ENCODE assay signal across 9 cellular contexts in genomic region chr4:2799971-2800690, GRCh38. TPM values are rescaled to one million over a fixed set of nuclear protein-coding genes. Genes with fewer than 3 reads are reported as not detected.
DNase-seq lines count a peak whose midpoint lies in the region; ATAC-seq and TF ChIP-seq lines count a peak whose summit lies in the region.
"Had no signal": no experiment of that assay in that cellular context is flagged by ENCODE, and none has a peak within 500 bp of the region (broad histone marks: within the 10 kb centered on the region; RNA-seq: fewer than 3 reads in every experiment).

No MANE protein-coding gene starts in this region.

- peaks cover 0 to 49% (median 0%) of the 10 kb centered on the region in 6 donors for H3K36me3 ChIP-seq in spleen

- no peak for TF ChIP-seq CTCF in spleen (IDR thresholded peaks at IDR 0.05 in 8 of 11, conservative IDR thresholded peaks at IDR 0.05 in 3 of 11)

- peak overlapping the region; percentile 79 to 98 (median 88) for H3K27ac ChIP-seq in spleen

- TF ChIP-seq POLR2A in spleen (IDR thresholded peaks at IDR 0.05) = no peak

- DNase-seq in HT-29 (ENCODE audit: low spot score) (peak; percentile 71), left ventricle myocardium superior (peak; percentile 72), spleen (peak; percentile 89)
- DNase-seq in activated T-cell treated with anti-CD3 and anti-CD28 coated beads, Interleukin-2, amount 50 U/mL, for 72 hours = no peak
- no peak for DNase-seq in activated CD8-positive, alpha-beta memory T cell treated with anti-CD3 and anti-CD28 coated beads, Interleukin-2, amount 50 U/mL, for 48 hours
- DNase-seq: Karpas-422 had no signal

- no peak overlapping the region for H3K27ac Mint-ChIP-seq in activated T-cell treated with anti-CD3 and anti-CD28 coated beads, Interleukin-2, amount 50 U/mL, for 72 hours

- no peak for ATAC-seq in activated T-cell treated with anti-CD3 and anti-CD28 coated beads, Interleukin-2, amount 50 U/mL, for 72 hours (replicated peaks in 1 of 2)
- ATAC-seq in left ventricle myocardium superior = peak; percentile 46
- no peak for ATAC-seq in HG03280 (IDR thresholded peaks at IDR 0.05; ENCODE audit: unreplicated experiment)
- ATAC-seq in GM18907 (IDR thresholded peaks at IDR 0.05; ENCODE audit: unreplicated experiment) = no peak
- no peak for ATAC-seq in GM18861 (IDR thresholded peaks at IDR 0.05; ENCODE audit: unreplicated experiment)

- H3K4me3 ChIP-seq in spleen = peak overlapping the region in 7 of 8 donors; percentile 24 to 67 (median 37)

- peak overlapping the region; percentile 60 to 92 for H3K4me3 Mint-ChIP-seq in activated T-cell treated with anti-CD3 and anti-CD28 coated beads, Interleukin-2, amount 50 U/mL, for 72 hours

- intact Hi-C loops in left ventricle myocardium superior (cut with micrococcal nuclease) = no loop called here
- intact Hi-C loops in spleen (cut with DNase I; ENCODE audit: low total_unique reads) = no loop called here

- WGBS in spleen, 5 donors = 44 to 67% (median 58%) methylated on average over 9 to 23 of the region's 23 CpGs

- H3K9me3 Mint-ChIP-seq in activated T-cell treated with anti-CD3 and anti-CD28 coated beads, Interleukin-2, amount 50 U/mL, for 72 hours = no peaks in the 10 kb centered on the region

- H3K27me3 ChIP-seq in spleen (replicated peaks in 1 of 7) = no peaks in the 10 kb centered on the region

- peaks cover 0 to 2% of the 10 kb centered on the region in 2 donors for H3K36me3 Mint-ChIP-seq in activated T-cell treated with anti-CD3 and anti-CD28 coated beads, Interleukin-2, amount 50 U/mL, for 72 hours (ENCODE audit: insufficient read depth in 2 of 2)

- peaks cover 76 to 100% (median 97%) of the 10 kb centered on the region in 6 donors for H3K4me1 ChIP-seq in spleen

- H3K27me3 Mint-ChIP-seq in activated T-cell treated with anti-CD3 and anti-CD28 coated beads, Interleukin-2, amount 50 U/mL, for 72 hours (ENCODE audit: low read depth) = no peaks in the 10 kb centered on the region

- peaks cover 44% of the 10 kb centered on the region for H3K4me1 Mint-ChIP-seq in activated T-cell treated with anti-CD3 and anti-CD28 coated beads, Interleukin-2, amount 50 U/mL, for 72 hours (ENCODE audit: low read depth)

- H3K9me3 ChIP-seq in spleen = no peaks in the 10 kb centered on the region

RNA-seq across cellular contexts. Expression of gene SH3BP2, which starts 7.2 kb away (rescaled TPM):
- total RNA-seq in HT-29 (2014; rRNA removed; shearing (Covaris generic)) = 122 and 166 TPM in 2 replicates
- total RNA-seq in activated T-cell treated with anti-CD3 and anti-CD28 coated beads, Interleukin-2, amount 50 U/mL, for 72 hours = 10 to 100 TPM; 60.7 to 65.6 TPM
- 25.6 TPM for total RNA-seq in left ventricle myocardium superior
- 100 to 1,000 TPM; 150 to 295 (median 265) TPM for total RNA-seq in spleen
- polyA plus RNA-seq in spleen = 100 to 1,000 TPM in 1 of 3 donors, 10 to 100 TPM in 2; 42.0 to 138 (median 43.5) TPM

RNA-seq across cellular contexts. Expression of gene ADD1, which starts 43.5 kb away (rescaled TPM):
- 125 and 167 TPM in 2 replicates for total RNA-seq in HT-29 (2014; rRNA removed; shearing (Covaris generic))
- total RNA-seq in activated T-cell treated with anti-CD3 and anti-CD28 coated beads, Interleukin-2, amount 50 U/mL, for 72 hours = 100 to 1,000 TPM; 281 to 282 TPM
- total RNA-seq in left ventricle myocardium superior = 228 TPM
- 100 to 1,000 TPM; 260 to 348 (median 295) TPM for total RNA-seq in spleen
- 100 to 1,000 TPM; 175 to 224 (median 194) TPM for polyA plus RNA-seq in spleen

RNA-seq across cellular contexts. Expression of gene TNIP2, which starts 44.0 kb away (rescaled TPM):
- total RNA-seq in HT-29 (2014; rRNA removed; shearing (Covaris generic)) = 99.9 and 119 TPM in 2 replicates
- 10 to 100 TPM; 72.3 to 85.8 TPM for total RNA-seq in activated T-cell treated with anti-CD3 and anti-CD28 coated beads, Interleukin-2, amount 50 U/mL, for 72 hours
- total RNA-seq in left ventricle myocardium superior (24.0 TPM), spleen (10 to 100 TPM; 35.1 to 52.5 (median 50.4) TPM)
- 10 to 100 TPM; 32.7 to 53.5 (median 33.2) TPM for polyA plus RNA-seq in spleen

Comparison
In these comparisons a context has a peak if more than half of its experiments do, and no peak if none do; other contexts are left out.
1. DNase-seq: peak in HT-29 (single experiment), left ventricle myocardium superior (single experiment) and spleen (single experiment); none in activated T-cell treated with anti-CD3 and anti-CD28 coated beads, Interleukin-2, amount 50 U/mL, for 72 hours (0 of 2) and activated CD8-positive, alpha-beta memory T cell treated with anti-CD3 and anti-CD28 coated beads, Interleukin-2, amount 50 U/mL, for 48 hours (single experiment).